Comparison of ENCODE assay signal across 20 cellular contexts in the genomic region with DNA sequence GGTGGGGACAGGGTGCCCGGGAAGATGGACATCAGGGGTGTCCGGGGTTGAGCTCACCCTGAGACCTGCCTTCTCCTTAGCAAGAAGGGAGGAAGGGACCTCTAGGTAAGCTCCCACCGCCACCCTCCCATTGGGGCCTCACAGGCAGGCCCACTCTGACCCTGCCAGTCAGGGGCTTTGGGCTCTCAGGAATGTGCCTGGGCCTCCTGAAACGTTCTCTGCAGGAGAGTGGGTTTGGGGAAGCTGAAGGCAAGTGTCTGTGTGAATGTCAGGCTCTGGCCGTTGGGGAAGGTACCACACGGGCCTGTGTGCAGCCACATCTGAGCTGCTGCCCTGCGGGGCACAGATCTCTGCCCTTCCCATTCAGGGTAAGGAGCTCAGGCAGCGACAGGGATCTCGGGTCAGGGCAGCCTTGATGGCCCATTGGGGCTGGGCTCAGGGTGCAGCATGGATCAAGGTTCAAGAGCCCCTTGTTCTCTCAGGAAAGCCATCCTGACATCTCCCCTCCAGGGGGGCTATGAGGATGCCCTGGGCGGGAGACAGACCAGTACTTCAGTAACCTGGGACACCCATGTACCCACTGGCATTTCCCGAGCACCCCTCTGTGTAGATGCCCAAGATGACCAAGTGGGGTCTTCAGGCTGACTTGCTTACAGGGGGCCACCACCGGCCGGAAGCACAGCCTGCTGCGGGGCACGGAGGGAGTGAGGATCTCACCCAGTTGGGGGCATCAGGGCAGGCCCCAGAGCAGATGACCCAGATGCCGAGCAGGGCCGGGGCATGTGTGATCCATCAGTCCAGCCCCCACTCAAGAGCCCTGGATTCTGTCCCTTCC. TPM values are rescaled to one million over a fixed set of nuclear protein-coding genes. Genes with fewer than 3 reads are reported as not detected.
A peak's percentile ranks its signal among the peaks of the same experiment; 100 is the strongest.
DNase-seq lines count a peak whose midpoint lies in the region; ATAC-seq, FAIRE-seq and TF ChIP-seq lines count a peak whose summit lies in the region.
"Had no signal": no experiment of that assay in that cellular context is flagged by ENCODE, and none has a peak within 500 bp of the region (broad histone marks: within the 10 kb centered on the region; RNA-seq: fewer than 3 reads in every experiment).

No MANE protein-coding gene starts in this region.

- ATAC-seq in HepG2 (no peak), HG02938 (IDR thresholded peaks at IDR 0.05; ENCODE audit: unreplicated experiment) (no peak), HG02885 (IDR thresholded peaks at IDR 0.05; ENCODE audit: poor library complexity, unreplicated experiment) (no peak)
- ATAC-seq in stimulated activated effector memory CD8-positive, alpha-beta T cell treated with anti-CD3 and anti-CD28 coated beads, Interleukin-12 subunit alpha, Interleukin-12 subunit beta, amount 100 ng/mL, for 72 hours = peak; percentile 17

- H3K4me2 ChIP-seq in HepG2 (ENCODE audit: low read depth, low read length) = no peak overlapping the region; the same call in 1 of the 2 replicates

- CTCF ChIA-PET in HepG2 (lab: Yijun Ruan, JAX; ENCODE audit: low intra/inter-chr PET ratio, low total read pairs) = interaction anchor here (0.6 kb wide), 1 partner anchor 852 kb away, joined by 3 read pairs; no protein-coding TSS in a partner anchor

- H2AFZ ChIP-seq in HepG2 (ENCODE audit: low read length) = no peak overlapping the region

- no peaks in the 10 kb centered on the region for H3K27me3 ChIP-seq in endodermal cell (ENCODE audit: control insufficient read depth, insufficient read depth, low read length, poor library complexity, severe bottlenecking)
- H3K27me3 ChIP-seq in HepG2 (ENCODE audit: control insufficient read depth in 1 of 2, insufficient read depth in 2 of 2, low read length in 2 of 2) = no peaks in the 10 kb centered on the region
- H3K27me3 ChIP-seq: breast epithelium, SJSA1 had no signal

- TF ChIP-seq POLR2A in HepG2 (IDR thresholded peaks at IDR 0.05; ENCODE audit: insufficient read depth in 1 of 2, low read depth in 2 of 2, low read length in 2 of 2) = no peak

- peaks cover 42% of the 10 kb centered on the region for H3K4me1 Mint-ChIP-seq in endodermal cell
- H3K4me1 Mint-ChIP-seq in stimulated activated effector memory CD8-positive, alpha-beta T cell treated with anti-CD3 and anti-CD28 coated beads, Interleukin-12 subunit alpha, Interleukin-12 subunit beta, amount 100 ng/mL, for 72 hours = no peaks in the 10 kb centered on the region

- no peaks in the 10 kb centered on the region for H3K27me3 Mint-ChIP-seq in endodermal cell (ENCODE audit: insufficient read depth)
- H3K27me3 Mint-ChIP-seq: activated naive CD8-positive, alpha-beta T cell had no signal

- H3K4me3 ChIP-seq in endodermal cell (ENCODE audit: low read length) (no peak overlapping the region), HepG2 (replicated peaks in 1 of 3; ENCODE audit: insufficient read depth in 1 of 3, low read depth in 2 of 3, low read length in 3 of 3) (no peak overlapping the region)
- H3K4me3 ChIP-seq: breast epithelium, SJSA1 had no signal

- peaks cover 24% of the 10 kb centered on the region for H3K36me3 ChIP-seq in endodermal cell (ENCODE audit: control insufficient read depth, insufficient read depth, low read length)
- H3K36me3 ChIP-seq in HepG2 (replicated peaks in 1 of 2; ENCODE audit: control insufficient read depth in 1 of 2, insufficient read depth in 2 of 2, low read length in 2 of 2) = peaks cover 2 to 3% of the 10 kb centered on the region in 2 experiments; a peak in 3 of 5 replicates
- H3K36me3 ChIP-seq: breast epithelium, SJSA1 had no signal

- H3K9ac ChIP-seq in endodermal cell (ENCODE audit: extremely low read depth, low read length, poor library complexity, severe bottlenecking) (no peak overlapping the region), HepG2 (ENCODE audit: insufficient read depth, low read depth, low read length) (no peak overlapping the region)

- no TSS peak for BruUV-seq in HepG2 (replicated peaks; lab: Mats Ljungman, UMichigan)

- H3K27ac ChIP-seq in endodermal cell (ENCODE audit: low read depth, low read length) (no peak overlapping the region), HepG2 (ENCODE audit: extremely low read length, insufficient read depth, low read length) (peak overlapping the region; percentile 23)
- H3K27ac ChIP-seq: breast epithelium had no signal

- H3K4me3 Mint-ChIP-seq in endodermal cell = no peak overlapping the region
- H3K4me3 Mint-ChIP-seq in stimulated activated effector memory CD8-positive, alpha-beta T cell treated with anti-CD3 and anti-CD28 coated beads, Interleukin-12 subunit alpha, Interleukin-12 subunit beta, amount 100 ng/mL, for 72 hours = no peak overlapping the region
- H3K4me3 Mint-ChIP-seq: activated naive CD8-positive, alpha-beta T cell; CD4-positive, alpha-beta T cell had no signal

- peaks cover 23% of the 10 kb centered on the region for H3K36me3 Mint-ChIP-seq in endodermal cell (ENCODE audit: low read depth)
- no peaks in the 10 kb centered on the region for H3K36me3 Mint-ChIP-seq in stimulated activated effector memory CD8-positive, alpha-beta T cell treated with anti-CD3 and anti-CD28 coated beads, Interleukin-12 subunit alpha, Interleukin-12 subunit beta, amount 100 ng/mL, for 72 hours
- H3K36me3 Mint-ChIP-seq: activated naive CD8-positive, alpha-beta T cell had no signal

- TF ChIP-seq CTCF in endodermal cell (conservative IDR thresholded peaks at IDR 0.05) = no peak
- no peak for TF ChIP-seq CTCF in HepG2 (CRISPR knock-in tag; IDR thresholded peaks at IDR 0.05)

- intact Hi-C loops in HepG2 (cut with micrococcal nuclease; ENCODE audit: unreplicated experiment) = no loop called here

- DNase-seq in activated gamma-delta T cell treated with Interleukin-2 at 50 U/mL for 16 hours (peak; percentile 3), activated gamma-delta T cell (lab: John Stamatoyannopoulos, UW) (no peak), endodermal cell (peak; percentile 51), HepG2 (ENCODE audit: low spot score) (no peak)
- no peak for DNase-seq in stimulated activated effector memory CD8-positive, alpha-beta T cell treated with anti-CD3 and anti-CD28 coated beads, Interleukin-12 subunit alpha, Interleukin-12 subunit beta, amount 100 ng/mL, for 72 hours (ENCODE audit: low spot score in 2 of 2)
- DNase-seq in stimulated activated CD4-positive, alpha-beta T cell treated with anti-CD3 and anti-CD28 coated beads, Interleukin-4, amount 100 ng/mL, for 24 hours = no peak
- DNase-seq: activated CD4-positive, alpha-beta T cell treated with anti-CD3 and anti-CD28 coated beads for 1 hour; effector CD4-positive, alpha-beta T cell; GOT3; hippocampal formation; NCI-H2081; NCI-H524 treated with DMSO at 0.1 percent for 48 hours; stimulated activated CD4-positive, alpha-beta T cell treated with anti-CD3 and anti-CD28 coated beads, Interleukin-15, amount 100 ng/mL, for 24 hours; T-helper 9 cell had no signal

- H3K9me3 ChIP-seq in endodermal cell (ENCODE audit: control insufficient read depth, low read length) (no peaks in the 10 kb centered on the region), HepG2 (ENCODE audit: low read length) (no peaks in the 10 kb centered on the region)
- H3K9me3 ChIP-seq: breast epithelium, SJSA1 had no signal

- POLR2A ChIA-PET in HepG2 (lab: Yijun Ruan, JAX) = interaction anchor here (1.1 kb wide), 1 partner anchor 30 kb away, joined by 3 read pairs; no protein-coding TSS in a partner anchor

- H3K4me1 ChIP-seq in endodermal cell (ENCODE audit: control insufficient read depth, insufficient read depth, low read length) (peaks cover 36% of the 10 kb centered on the region), HepG2 (ENCODE audit: insufficient read depth, low read length) (peaks cover 63% of the 10 kb centered on the region)
- H3K4me1 ChIP-seq: breast epithelium had no signal

- H3K79me2 ChIP-seq in HepG2 (ENCODE audit: insufficient read depth, low read length) = no peaks in the 10 kb centered on the region

- H3K27ac Mint-ChIP-seq in endodermal cell = no peak overlapping the region
- no peak overlapping the region for H3K27ac Mint-ChIP-seq in stimulated activated effector memory CD8-positive, alpha-beta T cell treated with anti-CD3 and anti-CD28 coated beads, Interleukin-12 subunit alpha, Interleukin-12 subunit beta, amount 100 ng/mL, for 72 hours
- H3K27ac Mint-ChIP-seq: activated naive CD8-positive, alpha-beta T cell; CD4-positive, alpha-beta T cell had no signal

- no peaks in the 10 kb centered on the region for H4K20me1 ChIP-seq in HepG2 (ENCODE audit: insufficient read depth, low read length)

- in situ Hi-C loops in HepG2 (cut with HindIII; ENCODE audit: extremely low pct_ligation_motif_present, low pct_unique_long_range_greater_than_20kb) = no loop called here

- FAIRE-seq in HepG2 (lab: Jason Lieb, UNC) = no peak

- no peak for TF ChIP-seq RAD21 in HepG2 (CRISPR knock-in tag; IDR thresholded peaks at IDR 0.05)

- TF ChIP-seq EP300 in HepG2 (IDR thresholded peaks at IDR 0.05; ENCODE audit: low read depth in 2 of 2, low read length in 2 of 2) (no peak), HepG2 (CRISPR knock-in tag; IDR thresholded peaks at IDR 0.05; ENCODE audit: borderline replicate concordance) (no peak)

- no peaks in the 10 kb centered on the region for H3K9me3 Mint-ChIP-seq in endodermal cell
- H3K9me3 Mint-ChIP-seq in stimulated activated effector memory CD8-positive, alpha-beta T cell treated with anti-CD3 and anti-CD28 coated beads, Interleukin-12 subunit alpha, Interleukin-12 subunit beta, amount 100 ng/mL, for 72 hours = no peaks in the 10 kb centered on the region
- H3K9me3 Mint-ChIP-seq: CD4-positive, alpha-beta T cell had no signal

- 84 to 90% methylated on average over 11 to 17 of the region's 17 CpGs for WGBS in endodermal cell (ENCODE audit: insufficient coverage in 1 of 2, insufficient read length in 1 of 2), 2 experiments
- 93% methylated on average over 3 of the region's 17 CpGs for WGBS in HepG2 (ENCODE audit: low lambda C conversion rate)

RNA-seq across cellular contexts. Expression of gene FAM222A, which starts 29.7 kb away (rescaled TPM):
- total RNA-seq in endodermal cell (10 to 100 TPM; 21.6 to 24.4 TPM), HepG2 (2016; rRNA removed; fragmentation: Illumina TruSeq; extraction: Trizol) (7.2 and 9.6 TPM in 2 replicates)
- polyA plus RNA-seq in endodermal cell (2013, experiment 1 of 2) = 8.7 TPM
- polyA plus RNA-seq in endodermal cell (2013, experiment 2 of 2) = 8.7 TPM
- 1.9 and 2.5 TPM in 2 replicates for total RNA-seq in HepG2 (2016; cell fraction: cytosol; rRNA removed; fragmentation: Illumina TruSeq; extraction: Trizol; ENCODE audit: low read depth)
- total RNA-seq in HepG2 (2016; cell fraction: insoluble cytoplasmic fraction; rRNA removed; fragmentation: Illumina TruSeq; extraction: Trizol) = 5.6 and 8.3 TPM in 2 replicates
- 7.5 TPM in 2 replicates for total RNA-seq in HepG2 (2016; cell fraction: membrane; rRNA removed; fragmentation: Illumina TruSeq; extraction: Trizol)
- total RNA-seq in HepG2 (2016; cell fraction: nucleus; rRNA removed; fragmentation: Illumina TruSeq; extraction: Trizol) = 7.0 and 7.5 TPM in 2 replicates
- 2.7 and 3.7 TPM in 2 replicates for polyA plus RNA-seq in HepG2 (2011; rRNA removed)
- 2.0 and 3.0 TPM in 2 replicates for polyA plus RNA-seq in HepG2 (2011; cell fraction: cytosol; rRNA removed)
- polyA plus RNA-seq in HepG2 (2011; cell fraction: nucleus; rRNA removed) = 3.8 and 4.7 TPM in 2 replicates
- 2.5 and 2.9 TPM in 2 replicates for polyA plus RNA-seq in HepG2 (2012)
- polyA plus RNA-seq in HepG2 (2016; cell fraction: cytosol; fragmentation: Illumina TruSeq; extraction: Trizol; ENCODE audit: low read depth) = 2.5 and 2.6 TPM in 2 replicates
- 9.4 and 11.8 TPM in 2 replicates for polyA plus RNA-seq in HepG2 (2016; cell fraction: insoluble cytoplasmic fraction; fragmentation: Illumina TruSeq; extraction: Trizol; ENCODE audit: low read depth)
- 8.4 and 9.5 TPM in 2 replicates for polyA plus RNA-seq in HepG2 (2016; cell fraction: membrane; fragmentation: Illumina TruSeq; extraction: Trizol; ENCODE audit: low read depth)
- polyA plus RNA-seq in HepG2 (2016; cell fraction: nucleus; fragmentation: Illumina TruSeq; extraction: Trizol; ENCODE audit: insufficient read depth, low read depth) = 9.3 and 9.9 TPM in 2 replicates
- polyA minus RNA-seq in HepG2 (2011; rRNA and poly(A)+ RNA removed; ENCODE audit: low replicate concordance) = 2.9 and 8.9 TPM in 2 replicates
- 3.6 and 4.0 TPM in 2 replicates for polyA minus RNA-seq in HepG2 (2011; cell fraction: cytosol; rRNA and poly(A)+ RNA removed)
- 7.9 and 8.2 TPM in 2 replicates for polyA minus RNA-seq in HepG2 (2011; cell fraction: nucleus; rRNA and poly(A)+ RNA removed)

Comparison
In these comparisons a context has a peak if more than half of its experiments do, and no peak if none do; other contexts are left out.
1. DNase-seq: peak in activated gamma-delta T cell treated with Interleukin-2 at 50 U/mL for 16 hours (single experiment) and endodermal cell (single experiment); none in activated gamma-delta T cell (single experiment), HepG2 (single experiment), stimulated activated effector memory CD8-positive, alpha-beta T cell treated with anti-CD3 and anti-CD28 coated beads, Interleukin-12 subunit alpha, Interleukin-12 subunit beta, amount 100 ng/mL, for 72 hours (0 of 2) and stimulated activated CD4-positive, alpha-beta T cell treated with anti-CD3 and anti-CD28 coated beads, Interleukin-4, amount 100 ng/mL, for 24 hours (single experiment).